15 cellular contexts compared by ENCODE assay signal in the genomic region with DNA sequence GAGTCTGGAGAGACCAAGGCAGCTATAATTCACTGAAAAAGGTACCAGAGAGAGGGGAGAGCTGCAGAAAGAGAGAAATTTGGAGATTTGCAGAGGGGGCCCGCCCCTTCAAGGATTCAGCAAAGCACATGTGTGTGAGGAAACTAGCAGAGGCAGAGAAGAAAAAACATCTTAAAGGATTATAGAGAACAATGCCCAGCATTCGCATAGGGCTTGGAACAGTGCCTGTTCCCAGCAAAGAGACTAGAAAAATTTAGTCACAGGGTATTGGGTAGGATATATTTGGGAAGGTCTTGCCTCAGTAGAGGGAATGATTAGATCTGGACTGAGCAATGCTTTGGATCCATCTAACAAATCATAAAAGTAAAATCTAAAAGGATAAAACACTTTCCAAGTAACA. TPM values are rescaled to one million over a fixed set of nuclear protein-coding genes. Genes with fewer than 3 reads are reported as not detected.
A peak's percentile ranks its signal among the peaks of the same experiment; 100 is the strongest.
DNase-seq lines count a peak whose midpoint lies in the region; ATAC-seq, FAIRE-seq and TF ChIP-seq lines count a peak whose summit lies in the region.
"Had no signal": no experiment of that assay in that cellular context is flagged by ENCODE, and none has a peak within 500 bp of the region (broad histone marks: within the 10 kb centered on the region; RNA-seq: fewer than 3 reads in every experiment).

No MANE protein-coding gene starts in this region.

- H3K9ac ChIP-seq in endothelial cell of umbilical vein (replicated peaks; ENCODE audit: extremely low read depth, insufficient read depth, low read length) (no peak overlapping the region), SK-N-SH (no peak overlapping the region)

- no TSS peak for BruUV-seq in endothelial cell of umbilical vein (replicated peaks; lab: Mats Ljungman, UMichigan)

- CTCF ChIA-PET in endothelial cell of umbilical vein (lab: Charles Lee): no interaction called here
- CTCF ChIA-PET in activated CD8-positive, alpha-beta T cell treated with anti-CD3 and anti-CD28 coated beads for 36 hours (lab: Charles Lee): no interaction called here
- CTCF ChIA-PET in SK-N-SH (lab: Yijun Ruan, JAX): no interaction called here

- no peaks in the 10 kb centered on the region for H3K27me3 Mint-ChIP-seq in activated CD8-positive, alpha-beta T cell treated with anti-CD3 and anti-CD28 coated beads for 36 hours
- H3K27me3 Mint-ChIP-seq: IgD-negative memory B cell had no signal

- no peak overlapping the region for H3K4me3 Mint-ChIP-seq in activated CD8-positive, alpha-beta T cell treated with anti-CD3 and anti-CD28 coated beads for 36 hours
- H3K4me3 Mint-ChIP-seq: CD8-positive, alpha-beta T cell; IgD-negative memory B cell had no signal

- peaks cover 3% of the 10 kb centered on the region for H3F3A ChIP-seq in SK-N-SH (replicated peaks; ENCODE audit: insufficient read depth)

- H3K27ac Mint-ChIP-seq in activated CD8-positive, alpha-beta T cell treated with anti-CD3 and anti-CD28 coated beads for 36 hours: no peak overlapping the region
- H3K27ac Mint-ChIP-seq: CD8-positive, alpha-beta T cell had no signal

- dilution Hi-C loops in endothelial cell of umbilical vein (cut with MboI; ENCODE audit: extremely low pct_ligation_motif_present, low sequenced_read_pairs): no loop called here

- no peak for TF ChIP-seq RAD21 in SK-N-SH (IDR thresholded peaks at IDR 0.05; ENCODE audit: low read length)

- H3K9me3 ChIP-seq in endothelial cell of umbilical vein (replicated peaks; ENCODE audit: control insufficient read depth, insufficient read depth, low read length): no peaks in the 10 kb centered on the region
- peaks cover 10% of the 10 kb centered on the region for H3K9me3 ChIP-seq in SK-N-SH
- H3K9me3 ChIP-seq: BE2C had no signal

- no peak for TF ChIP-seq POLR2A in endothelial cell of umbilical vein (IDR thresholded peaks at IDR 0.05; ENCODE audit: low read depth, low read length)

- in situ Hi-C loops in SK-MEL-5 (cut with HindIII; ENCODE audit: low pct_unique_long_range_greater_than_20kb, low sequenced_read_pairs): no loop called here

- H2AFZ ChIP-seq in endothelial cell of umbilical vein (ENCODE audit: low read depth, low read length) (no peak overlapping the region), SK-N-SH (ENCODE audit: low read depth) (no peak overlapping the region)

- H3K27ac ChIP-seq in endothelial cell of umbilical vein (ENCODE audit: insufficient read depth, low read depth, low read length) (no peak overlapping the region), SK-N-SH (ENCODE audit: low read depth in 2 of 2, low read length in 1 of 2) (no peak overlapping the region)

- H4K20me1 ChIP-seq in endothelial cell of umbilical vein (replicated peaks; ENCODE audit: control insufficient read depth, extremely low read depth, insufficient read depth, low read length) (no peaks in the 10 kb centered on the region), SK-N-SH (ENCODE audit: insufficient read depth) (no peaks in the 10 kb centered on the region)

- H3K4me1 Mint-ChIP-seq in activated CD8-positive, alpha-beta T cell treated with anti-CD3 and anti-CD28 coated beads for 36 hours (ENCODE audit: low read depth): no peaks in the 10 kb centered on the region

- H3K27me3 ChIP-seq in endothelial cell of umbilical vein (ENCODE audit: control insufficient read depth in 2 of 2, insufficient read depth in 2 of 2, low read length in 2 of 2) (no peaks in the 10 kb centered on the region), SK-N-SH (ENCODE audit: insufficient read depth) (no peaks in the 10 kb centered on the region)
- H3K27me3 ChIP-seq: BE2C had no signal

- TF ChIP-seq CTCF in endothelial cell of umbilical vein (IDR thresholded peaks at IDR 0.05; ENCODE audit: extremely low read depth in 1 of 2, insufficient read depth in 1 of 2, low read depth in 1 of 2, low read length in 2 of 2): no peak
- no peak for TF ChIP-seq CTCF in retinal pigment epithelial cell (conservative IDR thresholded peaks at IDR 0.05; ENCODE audit: low read depth, low read length)
- TF ChIP-seq CTCF in activated CD8-positive, alpha-beta T cell treated with anti-CD3 and anti-CD28 coated beads for 36 hours (IDR thresholded peaks at IDR 0.05): no peak
- no peak for TF ChIP-seq CTCF in SK-N-SH (IDR thresholded peaks at IDR 0.05)

- WGBS in SK-N-SH (ENCODE audit: low lambda C conversion rate): 92% methylated on average over 2 of the region's 2 CpGs

- POLR2A ChIA-PET in endothelial cell of umbilical vein (lab: Charles Lee) (no interaction called here), SK-N-SH (lab: Yijun Ruan, JAX) (no interaction called here)
- POLR2A ChIA-PET in activated CD8-positive, alpha-beta T cell treated with anti-CD3 and anti-CD28 coated beads for 36 hours (lab: Charles Lee): no interaction called here

- no peak for TF ChIP-seq EP300 in SK-N-SH (IDR thresholded peaks at IDR 0.05; ENCODE audit: borderline replicate concordance in 1 of 2, low read depth in 1 of 2, low read length in 1 of 2)

- intact Hi-C loops in endothelial cell of umbilical vein (cut with micrococcal nuclease): loop anchor here (10.0 kb wide), 1 partner anchor 218 kb away; no protein-coding TSS in a partner anchor
- intact Hi-C loops in activated CD8-positive, alpha-beta T cell treated with anti-CD3 and anti-CD28 coated beads for 36 hours (cut with micrococcal nuclease): no loop called here

- peaks cover 11% of the 10 kb centered on the region for H3K9me3 Mint-ChIP-seq in activated CD8-positive, alpha-beta T cell treated with anti-CD3 and anti-CD28 coated beads for 36 hours

- ATAC-seq in activated CD8-positive, alpha-beta T cell treated with anti-CD3 and anti-CD28 coated beads for 36 hours: no peak
- ATAC-seq in HG02981 (IDR thresholded peaks at IDR 0.05; ENCODE audit: unreplicated experiment): no peak
- ATAC-seq: CD8-positive, alpha-beta T cell had no signal

- H3K4me3 ChIP-seq in endothelial cell of umbilical vein (replicated peaks in 1 of 3; ENCODE audit: insufficient read depth in 1 of 3, low read depth in 1 of 3, low read length in 3 of 3) (no peak overlapping the region), retinal pigment epithelial cell (ENCODE audit: low read length) (no peak overlapping the region), SK-N-SH (ENCODE audit: low read depth in 2 of 2, low read length in 1 of 2) (no peak overlapping the region)

- FAIRE-seq in endothelial cell of umbilical vein (lab: Jason Lieb, UNC): no peak
- FAIRE-seq: H54 had no signal

- H3K4me2 ChIP-seq in endothelial cell of umbilical vein (ENCODE audit: insufficient read depth, low read length) (no peak overlapping the region), SK-N-SH (no peak overlapping the region)

- peaks cover 54% of the 10 kb centered on the region for H3K36me3 Mint-ChIP-seq in activated CD8-positive, alpha-beta T cell treated with anti-CD3 and anti-CD28 coated beads for 36 hours (ENCODE audit: low read depth)

- H3K36me3 ChIP-seq in endothelial cell of umbilical vein (ENCODE audit: control insufficient read depth in 2 of 2, extremely low read depth in 1 of 2, insufficient read depth in 2 of 2, low read length in 2 of 2) (no peaks in the 10 kb centered on the region), SK-N-SH (replicated peaks in 1 of 2; ENCODE audit: control insufficient read depth in 1 of 2, insufficient read depth in 2 of 2, low read length in 1 of 2) (peaks cover 16 to 65% of the 10 kb centered on the region in 2 experiments)

- no peaks in the 10 kb centered on the region for H3K9me2 ChIP-seq in SK-N-SH

- H3K4me1 ChIP-seq in endothelial cell of umbilical vein (ENCODE audit: control insufficient read depth, extremely low read depth, insufficient read depth, low read length) (no peaks in the 10 kb centered on the region), SK-N-SH (ENCODE audit: control insufficient read depth in 1 of 2, insufficient read depth in 2 of 2, low read depth in 1 of 2, low read length in 1 of 2) (no peaks in the 10 kb centered on the region)
- H3K4me1 ChIP-seq: BE2C had no signal

- H3K79me2 ChIP-seq in endothelial cell of umbilical vein (ENCODE audit: control insufficient read depth, insufficient read depth, low read length): peaks cover 5% of the 10 kb centered on the region
- H3K79me2 ChIP-seq in SK-N-SH (ENCODE audit: insufficient read depth): peaks cover 3% of the 10 kb centered on the region

- DNase-seq in D341Med (ENCODE audit: low spot score) (peak; percentile 50), SK-MEL-5 (ENCODE audit: low read depth, low spot score) (peak; percentile 45), endothelial cell of umbilical vein (ENCODE audit: low read depth, low spot score) (peak; percentile 4), retinal pigment epithelial cell (ENCODE audit: low read depth) (peak; percentile 54), SK-N-SH (no peak)
- no peak for DNase-seq in activated CD8-positive, alpha-beta T cell treated with anti-CD3 and anti-CD28 coated beads for 36 hours
- DNase-seq: BE2C; CD8-positive, alpha-beta T cell; NCI-H1417 treated with DMSO at 0.1 percent for 48 hours; NCI-H2029; NCI-H2171 treated with DMSO at 0.1 percent for 48 hours; NCI-H510A had no signal

- H3K9me1 ChIP-seq in endothelial cell of umbilical vein (replicated peaks; ENCODE audit: control insufficient read depth, extremely low read depth, insufficient read depth, low read length): no peaks in the 10 kb centered on the region

TF ChIP-seq in endothelial cell of umbilical vein, 7 proteins besides CTCF, POLR2A, EP300 and RAD21 (continues in another document):
- TF ChIP-seq FOS (IDR thresholded peaks at IDR 0.05; ENCODE audit: borderline replicate concordance, insufficient read depth, low read length) (no peak), POLR2AphosphoS5 (IDR thresholded peaks at IDR 0.05; ENCODE audit: insufficient read depth, low read depth, low read length) (no peak)

RNA-seq across cellular contexts. Expression of a gene that starts 44.0 kb away (rescaled TPM):
- total RNA-seq in SK-MEL-5 (2014; rRNA removed; shearing (Covaris generic)): 26.6 and 27.3 TPM in 2 replicates
- 33.7 and 34.5 TPM in 2 replicates for polyA plus RNA-seq in SK-MEL-5 (2015; cell fraction: cytosol; rRNA removed)
- polyA plus RNA-seq in SK-MEL-5 (2015; cell fraction: nucleus; rRNA removed): 34.8 and 50.9 TPM in 2 replicates
- total RNA-seq in endothelial cell of umbilical vein: 72.7 and 82.2 TPM in 2 replicates
- polyA plus RNA-seq in endothelial cell of umbilical vein (14.0 and 18.9 TPM in 2 replicates), SK-N-SH (2012; rRNA removed) (10.6 and 16.4 TPM in 2 replicates)
- polyA plus RNA-seq in endothelial cell of umbilical vein (2011; cell fraction: cytosol; rRNA removed): 20.3 and 25.4 TPM in 2 replicates
- 48.8 and 64.2 TPM in 2 replicates for polyA plus RNA-seq in endothelial cell of umbilical vein (2011; cell fraction: nucleus; rRNA removed)
- polyA plus RNA-seq in endothelial cell of umbilical vein (2012): 44.2 and 67.9 TPM in 2 replicates
- 53.3 and 56.8 TPM in 2 replicates for polyA minus RNA-seq in endothelial cell of umbilical vein
- 64.8 TPM for polyA minus RNA-seq in endothelial cell of umbilical vein (2011; cell fraction: cytosol; rRNA and poly(A)+ RNA removed)
- polyA minus RNA-seq in endothelial cell of umbilical vein (2011; cell fraction: nucleus; rRNA and poly(A)+ RNA removed): 65.7 and 90.6 TPM in 2 replicates
- 100 to 1,000 TPM; 117 to 133 TPM for total RNA-seq in activated CD8-positive, alpha-beta T cell treated with anti-CD3 and anti-CD28 coated beads for 36 hours
- 15.5 and 15.7 TPM in 2 replicates for polyA plus RNA-seq in SK-N-SH (2012; cell fraction: cytosol; rRNA removed)
- 13.4 and 24.5 TPM in 2 replicates for polyA plus RNA-seq in SK-N-SH (2012; cell fraction: nucleus; rRNA removed)

Comparison
In these comparisons a context has a peak if more than half of its experiments do, and no peak if none do; other contexts are left out.
1. DNase-seq: peak in D341Med (single experiment), SK-MEL-5 (single experiment), endothelial cell of umbilical vein (single experiment) and retinal pigment epithelial cell (single experiment); none in activated CD8-positive, alpha-beta T cell treated with anti-CD3 and anti-CD28 coated beads for 36 hours (single experiment) and SK-N-SH (single experiment).